Comparison of ENCODE assay signal across 2 cellular contexts in genomic region chr9:109789582-109790360, GRCh38.
TF ChIP-seq lines count a peak whose summit lies in the region.

No MANE protein-coding gene starts in this region.

TF ChIP-seq in SK-N-SH treated with all-trans-retinoic acid at 6 μM for 48 hours, 23 proteins besides CTCF, POLR2A, EP300 and RAD21 (continued from another document):
- TF ChIP-seq POU6F1 (CRISPR knock-in tag; IDR thresholded peaks at IDR 0.05; ENCODE audit: borderline replicate concordance, low read depth) (no peak), BACH2 (CRISPR knock-in tag; IDR thresholded peaks at IDR 0.05; ENCODE audit: borderline replicate concordance) (no peak), ZC3H10 (CRISPR knock-in tag; IDR thresholded peaks at IDR 0.05) (no peak), PPARA (CRISPR knock-in tag; IDR thresholded peaks at IDR 0.05; ENCODE audit: borderline replicate concordance) (no peak), ZNF565 (CRISPR knock-in tag; conservative IDR thresholded peaks at IDR 0.05; ENCODE audit: low read depth) (no peak), ZFP3 (CRISPR knock-in tag; IDR thresholded peaks at IDR 0.05) (no peak), ZNF70 (CRISPR knock-in tag; IDR thresholded peaks at IDR 0.05) (no peak), ESRRG (CRISPR knock-in tag; IDR thresholded peaks at IDR 0.05) (no peak), TCF4 (CRISPR knock-in tag; IDR thresholded peaks at IDR 0.05; ENCODE audit: borderline replicate concordance) (no peak), ZFP30 (CRISPR knock-in tag; IDR thresholded peaks at IDR 0.05) (no peak), RARB (CRISPR knock-in tag; IDR thresholded peaks at IDR 0.05) (no peak), TOX (CRISPR knock-in tag; IDR thresholded peaks at IDR 0.05; ENCODE audit: borderline replicate concordance) (no peak), ISL1 (CRISPR knock-in tag; IDR thresholded peaks at IDR 0.05) (no peak)

TF ChIP-seq in liver, 16 proteins besides CTCF, POLR2A, EP300 and RAD21 (continued from another document):
- no peak for TF ChIP-seq REST (IDR thresholded peaks at IDR 0.05)
- no peak for TF ChIP-seq MAX (IDR thresholded peaks at IDR 0.05)
- TF ChIP-seq ZBTB33 (IDR thresholded peaks at IDR 0.05): no peak
